ENCODE assay signal across 1 cellular context in genomic region chr5:74851026-74851425, GRCh38.
TF ChIP-seq lines count a peak whose summit lies in the region.

No MANE protein-coding gene starts in this region.

TF ChIP-seq in A549, 52 proteins besides CTCF, POLR2A, EP300 and RAD21:
- TF ChIP-seq NFE2L2 (conservative IDR thresholded peaks at IDR 0.05; ENCODE audit: low read length) (no peak), JUNB (IDR thresholded peaks at IDR 0.05) (no peak), EHF (CRISPR knock-in tag; IDR thresholded peaks at IDR 0.05) (no peak), NPAS2 (CRISPR knock-in tag; IDR thresholded peaks at IDR 0.05; ENCODE audit: borderline replicate concordance) (no peak), MAFK (IDR thresholded peaks at IDR 0.05; ENCODE audit: partially characterized antibody) (no peak), FOXS1 (CRISPR knock-in tag; IDR thresholded peaks at IDR 0.05) (no peak), HEYL (CRISPR knock-in tag; IDR thresholded peaks at IDR 0.05) (no peak), TFCP2L1 (CRISPR knock-in tag; IDR thresholded peaks at IDR 0.05) (no peak), NR3C1 (IDR thresholded peaks at IDR 0.05) (no peak), ELK1 (IDR thresholded peaks at IDR 0.05; ENCODE audit: low read depth, low read length) (no peak), CBX2 (IDR thresholded peaks at IDR 0.05; ENCODE audit: borderline replicate concordance, low read depth) (no peak), POLR2AphosphoS2 (conservative IDR thresholded peaks at IDR 0.05; ENCODE audit: low read length) (no peak), TP53 (CRISPR knock-in tag; IDR thresholded peaks at IDR 0.05) (no peak), ZSCAN20 (CRISPR knock-in tag; IDR thresholded peaks at IDR 0.05) (no peak), HOXB13 (CRISPR knock-in tag; IDR thresholded peaks at IDR 0.05; ENCODE audit: low read depth) (no peak), MAZ (IDR thresholded peaks at IDR 0.05; ENCODE audit: borderline replicate concordance, low read depth, low read length) (no peak), CHD4 (IDR thresholded peaks at IDR 0.05; ENCODE audit: borderline replicate concordance) (no peak), USF2 (IDR thresholded peaks at IDR 0.05) (no peak)
TF ChIP-seq in A549: peak in this region for 0.
